8 cellular contexts compared by ENCODE assay signal in the genomic region with DNA sequence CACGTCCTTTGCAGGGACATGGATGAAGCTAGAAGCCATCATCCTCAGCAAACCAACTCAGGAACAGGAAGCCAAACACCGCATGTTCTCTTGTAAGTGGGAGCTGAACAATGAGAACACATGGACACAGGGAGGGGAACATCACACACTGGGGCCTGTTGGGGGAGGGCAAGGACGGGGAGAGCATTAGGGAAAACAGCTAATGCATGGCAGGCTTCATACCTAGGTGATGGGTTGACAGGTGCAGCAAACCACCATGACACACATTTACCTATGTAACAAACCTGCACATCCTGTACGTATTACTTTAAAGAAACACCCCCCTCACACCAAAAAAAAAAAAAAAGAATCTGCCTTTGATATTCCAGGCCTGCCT. TPM values are rescaled to one million over a fixed set of nuclear protein-coding genes. Genes with fewer than 3 reads are reported as not detected.
A peak's percentile ranks its signal among the peaks of the same experiment; 100 is the strongest.
DNase-seq lines count a peak whose midpoint lies in the region; ATAC-seq and TF ChIP-seq lines count a peak whose summit lies in the region.
"Not testable (repeated sequence)": the region's sequence is repeated elsewhere in the genome, so short reads cannot be mapped to it uniquely, and the experiment has no call there.

No MANE protein-coding gene starts in this region.

- peaks cover 11 to 13% of the 10 kb centered on the region in 2 donors for H3K27me3 Mint-ChIP-seq in natural killer cell (ENCODE audit: low read depth in 2 of 2)

- ATAC-seq in GM21381 (IDR thresholded peaks at IDR 0.05; ENCODE audit: unreplicated experiment): peak; percentile 13
- peak; percentile 15 for ATAC-seq in HG02970 (IDR thresholded peaks at IDR 0.05; ENCODE audit: low FRiP score, unreplicated experiment)
- peak in 1 of 3 donors; percentile 14 for ATAC-seq in natural killer cell

- peak overlapping the region; percentile 90 for H3K4me3 Mint-ChIP-seq in natural killer cell

- H3K27ac ChIP-seq in effector memory CD4-positive, alpha-beta T cell (ENCODE audit: insufficient read depth, low read length, poor library complexity, severe bottlenecking): peak overlapping the region; percentile 81
- peak overlapping the region; percentile 67 to 78 (median 74) for H3K27ac ChIP-seq in transverse colon

- peaks cover 19% of the 10 kb centered on the region for H3K4me1 ChIP-seq in effector memory CD4-positive, alpha-beta T cell (ENCODE audit: control insufficient read depth, insufficient read depth, low read length, poor library complexity, severe bottlenecking)
- H3K4me1 ChIP-seq in transverse colon: peaks cover 0 to 34% (median 22%) of the 10 kb centered on the region in 4 donors

- TF ChIP-seq CTCF in natural killer cell (IDR thresholded peaks at IDR 0.05); transverse colon (IDR thresholded peaks at IDR 0.05): not testable (repeated sequence)

- TF ChIP-seq EP300 in transverse colon (IDR thresholded peaks at IDR 0.05; ENCODE audit: low read depth): not testable (repeated sequence)

- H3K4me3 ChIP-seq in GM08714 (ENCODE audit: low read length) (peak overlapping the region; percentile 58; the same call in 1 of the 2 replicates), transverse colon (peak overlapping the region in 1 of 4 donors; percentile 16)
- H3K4me3 ChIP-seq in effector memory CD4-positive, alpha-beta T cell (ENCODE audit: insufficient read depth, low read depth, low read length, poor library complexity, severe bottlenecking): peak overlapping the region; percentile 37

- H3K36me3 ChIP-seq in effector memory CD4-positive, alpha-beta T cell (ENCODE audit: control insufficient read depth, insufficient read depth, low read length); transverse colon: not testable (repeated sequence)

- H3K27ac Mint-ChIP-seq in natural killer cell: peak overlapping the region; percentile 86 to 88

- H3K9me3 Mint-ChIP-seq in natural killer cell: not testable (repeated sequence)

- intact Hi-C loops in natural killer cell (cut with micrococcal nuclease); transverse colon (cut with DNase I; ENCODE audit: low total_unique reads): not testable (repeated sequence)

- in situ Hi-C loops in transverse colon (cut with MboI; ENCODE audit: low pct_ligation_motif_present in 1 of 4, low pct_unique_long_range_greater_than_20kb in 1 of 4, low sequenced_read_pairs in 3 of 4): not testable (repeated sequence)

- H3K27me3 ChIP-seq in effector memory CD4-positive, alpha-beta T cell (replicated peaks; ENCODE audit: control insufficient read depth, insufficient read depth, low read length, poor library complexity, severe bottlenecking); transverse colon: not testable (repeated sequence)

- H3K9me3 ChIP-seq in effector memory CD4-positive, alpha-beta T cell (ENCODE audit: control insufficient read depth, low read length); transverse colon: not testable (repeated sequence)

- peak; percentile 11 for DNase-seq in NCI-H345 (lab: John Stamatoyannopoulos, UW)
- peak; percentile 4 for DNase-seq in activated CD8-positive, alpha-beta memory T cell treated with anti-CD3 and anti-CD28 coated beads, Interleukin-2, amount 50 U/mL, for 1 hour (ENCODE audit: extremely low read depth)
- DNase-seq in effector memory CD4-positive, alpha-beta T cell; natural killer cell: not testable (repeated sequence)
- DNase-seq in transverse colon: peak; percentile 23

- peaks cover 29 to 31% of the 10 kb centered on the region in 2 donors for H3K4me1 Mint-ChIP-seq in natural killer cell

- H3K36me3 Mint-ChIP-seq in natural killer cell: not testable (repeated sequence)

- not testable (repeated sequence) for TF ChIP-seq POLR2A in transverse colon (IDR thresholded peaks at IDR 0.05)

- whole genome bisulfite sequencing in transverse colon (ENCODE audit: low coverage in 1 of 2), 2 donors: 67% methylated on average over 4 of the region's 4 CpGs; no CpG with 5 or more reads in 1 of the 2 donors

RNA-seq across cellular contexts. Expression of a gene that starts 57.9 kb away (rescaled TPM):
- total RNA-seq in natural killer cell (1 to 10 TPM in 1 of 3 donors, under 1 TPM in 1, not detected in 1; 0.38 to 4.8 TPM), transverse colon (1 to 10 TPM in 3 of 4 donors, under 1 TPM in 1; 0.75 to 5.7 (median 4.0) TPM)
